In the genomic region with DNA sequence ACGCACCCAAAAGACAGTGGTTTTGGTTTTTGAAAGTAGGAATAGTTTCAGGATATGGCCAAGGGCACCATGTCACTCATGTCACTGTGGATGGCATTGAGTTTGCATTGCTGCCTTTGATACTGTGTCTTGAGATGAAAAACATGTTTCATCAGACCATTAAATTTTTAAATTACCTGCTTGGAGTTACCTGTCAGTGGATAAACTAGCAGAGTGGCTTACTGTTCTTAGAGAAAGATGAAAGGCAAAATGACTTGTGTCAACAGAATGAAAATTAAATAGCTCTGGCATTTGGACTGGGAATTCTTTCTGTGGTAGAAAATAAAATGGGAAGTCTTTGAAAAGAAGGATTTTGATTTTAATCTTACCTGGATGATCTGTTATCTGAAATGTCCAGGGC, we compare ENCODE assay signal across 25 cellular contexts. TPM values are rescaled to one million over a fixed set of nuclear protein-coding genes. Genes with fewer than 3 reads are reported as not detected.
DNase-seq lines count a peak whose midpoint lies in the region; ATAC-seq and TF ChIP-seq lines count a peak whose summit lies in the region.
"Had no signal": no experiment of that assay in that cellular context is flagged by ENCODE, and none has a peak within 500 bp of the region (broad histone marks: within the 10 kb centered on the region; RNA-seq: fewer than 3 reads in every experiment).

No MANE protein-coding gene starts in this region.

- peaks cover 71% of the 10 kb centered on the region for H3K36me3 Mint-ChIP-seq in activated T-cell treated with anti-CD3 and anti-CD28 coated beads, Interleukin-2, amount 50 U/mL, for 24 hours (ENCODE audit: low read depth)
- peaks cover 29% of the 10 kb centered on the region for H3K36me3 Mint-ChIP-seq in T-cell
- peaks cover 16% of the 10 kb centered on the region for H3K36me3 Mint-ChIP-seq in central memory CD8-positive, alpha-beta T cell (ENCODE audit: insufficient read depth)

- TF ChIP-seq POLR2A in spleen (IDR thresholded peaks at IDR 0.05) (no peak), body of pancreas (IDR thresholded peaks at IDR 0.05) (no peak)

- in situ Hi-C loops in GM13976 (cut with MboI; ENCODE audit: low sequenced_read_pairs, unreplicated experiment): no loop called here

- H3K27me3 Mint-ChIP-seq in activated T-cell treated with anti-CD3 and anti-CD28 coated beads, Interleukin-2, amount 50 U/mL, for 24 hours: no peaks in the 10 kb centered on the region
- no peaks in the 10 kb centered on the region for H3K27me3 Mint-ChIP-seq in T-cell
- H3K27me3 Mint-ChIP-seq in central memory CD8-positive, alpha-beta T cell: no peaks in the 10 kb centered on the region

- intact Hi-C loops in spleen (cut with DNase I; ENCODE audit: low total_unique reads): no loop called here
- intact Hi-C loops in body of pancreas (cut with DNase I): no loop called here

- H3K36me3 ChIP-seq in spleen: no peaks in the 10 kb centered on the region
- no peaks in the 10 kb centered on the region for H3K36me3 ChIP-seq in body of pancreas (replicated peaks in 1 of 2; ENCODE audit: insufficient read depth in 1 of 2, low read depth in 2 of 2)
- H3K36me3 ChIP-seq: BLaER1 treated with 17β-estradiol and CSF1 and Interleukin-3, amounts not matched to agents 10 nM and 100 nM; left ventricle myocardium inferior had no signal

- H3K27me3 ChIP-seq in spleen (replicated peaks in 1 of 7) (no peaks in the 10 kb centered on the region), body of pancreas (peaks cover 0 to 3% of the 10 kb centered on the region in 2 donors)
- H3K27me3 ChIP-seq: BLaER1 treated with 17β-estradiol and CSF1 and Interleukin-3, amounts not matched to agents 10 nM and 100 nM had no signal

- H3K4me1 ChIP-seq in spleen: peaks cover 0 to 37% (median 2%) of the 10 kb centered on the region in 6 donors
- no peaks in the 10 kb centered on the region for H3K4me1 ChIP-seq in body of pancreas
- H3K4me1 ChIP-seq: left ventricle myocardium inferior had no signal

- H3K27ac Mint-ChIP-seq in activated T-cell treated with anti-CD3 and anti-CD28 coated beads, Interleukin-2, amount 50 U/mL, for 24 hours: peak overlapping the region; percentile 95
- peak overlapping the region; percentile 92 to 96 for H3K27ac Mint-ChIP-seq in T-cell
- H3K27ac Mint-ChIP-seq in central memory CD8-positive, alpha-beta T cell (ENCODE audit: low read depth): peak overlapping the region; percentile 48

- TF ChIP-seq CTCF in spleen (IDR thresholded peaks at IDR 0.05 in 8 of 11, conservative IDR thresholded peaks at IDR 0.05 in 3 of 11): no peak
- TF ChIP-seq CTCF in body of pancreas (IDR thresholded peaks at IDR 0.05): no peak
- TF ChIP-seq CTCF in GM13976 (IDR thresholded peaks at IDR 0.05; ENCODE audit: borderline replicate concordance, control extremely low read depth, extremely low read depth, insufficient read depth, missing control alignments): no peak

- peaks cover 64% of the 10 kb centered on the region for H3K4me1 Mint-ChIP-seq in activated T-cell treated with anti-CD3 and anti-CD28 coated beads, Interleukin-2, amount 50 U/mL, for 24 hours (ENCODE audit: low read depth)
- H3K4me1 Mint-ChIP-seq in T-cell: peaks cover 63 to 83% (median 63%) of the 10 kb centered on the region in 3 donors
- peaks cover 65% of the 10 kb centered on the region for H3K4me1 Mint-ChIP-seq in central memory CD8-positive, alpha-beta T cell

- no peak for DNase-seq in activated T-cell treated with anti-CD3 and anti-CD28 coated beads, Interleukin-2, amount 50 U/mL, for 24 hours
- DNase-seq in activated T-cell treated with anti-CD3 and anti-CD28 coated beads for 4 hours (no peak), T-cell (no peak), spleen (no peak), NCI-H526 (lab: John Stamatoyannopoulos, UW) (no peak), body of pancreas (no peak), GM13976 (ENCODE audit: low spot score) (no peak)
- DNase-seq in central memory CD8-positive, alpha-beta T cell (ENCODE audit: low spot score in 2 of 2): no peak
- DNase-seq: amygdala; DMS 273 treated with DMSO at 0.1 percent for 48 hours; dorsolateral prefrontal cortex; foreskin fibroblast; left ventricle myocardium inferior; NCI-H2107; NCI-H510A treated with DMSO at 0.1 percent for 48 hours; RPMI8226; SK-N-SH; stimulated activated CD4-positive, alpha-beta T cell treated with anti-CD3 and anti-CD28 coated beads, Interleukin-12 subunit alpha, Interleukin-12 subunit beta, amount 100 ng/mL, for 4 hours had no signal

- H3K27ac ChIP-seq in spleen: peak overlapping the region; percentile 10 to 69 (median 47)
- no peak overlapping the region for H3K27ac ChIP-seq in body of pancreas
- H3K27ac ChIP-seq: BLaER1 treated with 17β-estradiol and CSF1 and Interleukin-3, amounts not matched to agents 10 nM and 100 nM; dorsolateral prefrontal cortex; left ventricle myocardium inferior had no signal

- POLR2A ChIA-PET in T-cell (lab: Charles Lee): interaction anchor here (0.6 to 3.2 kb wide), 6 partner anchors 10 to 230 kb away, joined by 3 to 9 read pairs (median 4); no protein-coding TSS in a partner anchor

- peak overlapping the region; percentile 92 for H3K4me3 Mint-ChIP-seq in activated T-cell treated with anti-CD3 and anti-CD28 coated beads, Interleukin-2, amount 50 U/mL, for 24 hours
- H3K4me3 Mint-ChIP-seq in T-cell: peak overlapping the region; percentile 93 to 98 (median 94)
- H3K4me3 Mint-ChIP-seq in central memory CD8-positive, alpha-beta T cell: peak overlapping the region; percentile 79

- H3K4me3 ChIP-seq in spleen (peak overlapping the region; percentile 3 to 57 (median 21)), body of pancreas (no peak overlapping the region)
- H3K4me3 ChIP-seq: BLaER1 treated with 17β-estradiol and CSF1 and Interleukin-3, amounts not matched to agents 10 nM and 100 nM; dorsolateral prefrontal cortex; left ventricle myocardium inferior had no signal

- peaks cover under 1% of the 10 kb centered on the region for H3K9me3 Mint-ChIP-seq in activated T-cell treated with anti-CD3 and anti-CD28 coated beads, Interleukin-2, amount 50 U/mL, for 24 hours
- peaks cover 0 to 5% (median 0%) of the 10 kb centered on the region in 3 donors for H3K9me3 Mint-ChIP-seq in T-cell
- no peaks in the 10 kb centered on the region for H3K9me3 Mint-ChIP-seq in central memory CD8-positive, alpha-beta T cell

- ATAC-seq in T-cell (replicated peaks in 1 of 4) (peak in 3 of 4 experiments; percentile 9 to 29 (median 16)), body of pancreas (no peak)
- no peak for ATAC-seq in central memory CD8-positive, alpha-beta T cell (replicated peaks; ENCODE audit: extremely low read depth, poor library complexity, severe bottlenecking)
- ATAC-seq: HepG2 had no signal

- CTCF ChIA-PET in T-cell (lab: Charles Lee): interaction anchor here in 1 of 2 donors (0.6 kb wide), 1 partner anchor 260 kb away, joined by 5 read pairs; no protein-coding TSS in a partner anchor

- H3K9me3 ChIP-seq in spleen (no peaks in the 10 kb centered on the region), body of pancreas (no peaks in the 10 kb centered on the region)
- H3K9me3 ChIP-seq: BLaER1 treated with 17β-estradiol and CSF1 and Interleukin-3, amounts not matched to agents 10 nM and 100 nM; left ventricle myocardium inferior; SK-N-SH had no signal

- 54 to 76% (median 71%) methylated on average over 1 of the region's 1 CpG for WGBS in spleen, 5 donors
- WGBS in body of pancreas, 2 donors: 95 to 100% methylated on average over 1 of the region's 1 CpG

RNA-seq across cellular contexts. Expression of a gene that starts 0.4 kb away (rescaled TPM):
- total RNA-seq in T-cell (10 to 100 TPM; 33.9 to 72.2 (median 41.9) TPM), spleen (1 to 10 TPM; 2.4 to 5.0 (median 3.7) TPM), body of pancreas (not detected)
- polyA plus RNA-seq in spleen: 1 to 10 TPM; 1.2 to 3.5 (median 1.6) TPM
- total RNA-seq: cardiac septum, dorsolateral prefrontal cortex, epithelial cell of proximal tubule, G401, HepG2, left ventricle myocardium inferior, M059J, renal cortical epithelial cell had no signal
- polyA plus RNA-seq: HepG2, SK-N-SH had no signal

Comparison
In these comparisons a context has a peak if more than half of its experiments do, and no peak if none do; other contexts are left out.
1. ATAC-seq: peak in T-cell (3 of 4); none in central memory CD8-positive, alpha-beta T cell (single experiment) and body of pancreas (single experiment).
2. H3K27ac ChIP-seq: peak in spleen (8 of 8); none in body of pancreas (0 of 4).
3. H3K4me3 ChIP-seq: peak in spleen (8 of 8); none in body of pancreas (0 of 2).
4. RNA of a gene that starts 0.4 kb away (total RNA-seq): 33.9 to 72.2 TPM in T-cell; 2.4 to 5.0 TPM in spleen and not detected in body of pancreas; every median in the first group is over 4 times any median in the second.
5. Peak in every context shown above with its lines, with median percentiles within 50 percentile points of each other: H3K27ac Mint-ChIP-seq and H3K4me3 Mint-ChIP-seq.